Comparison of ENCODE assay signal across 21 cellular contexts in genomic region chr17:82565551-82565950, GRCh38. TPM values are rescaled to one million over a fixed set of nuclear protein-coding genes. Genes with fewer than 3 reads are reported as not detected.
A peak's percentile ranks its signal among the peaks of the same experiment; 100 is the strongest.
DNase-seq lines count a peak whose midpoint lies in the region; ATAC-seq, FAIRE-seq and TF ChIP-seq lines count a peak whose summit lies in the region.
"Had no signal": no experiment of that assay in that cellular context is flagged by ENCODE, and none has a peak within 500 bp of the region (broad histone marks: within the 10 kb centered on the region; RNA-seq: fewer than 3 reads in every experiment).

No MANE protein-coding gene starts in this region.

- H3K4me1 Mint-ChIP-seq in chondrocyte (ENCODE audit: low read depth) (peaks cover 54% of the 10 kb centered on the region), nephron (peaks cover 34% of the 10 kb centered on the region)

- 78% methylated on average over 1 of the region's 1 CpG for WGBS in HepG2 (ENCODE audit: low lambda C conversion rate)
- WGBS in right lobe of liver (ENCODE audit: insufficient coverage, low coverage, low lambda C conversion rate, missing lambda C conversion rate), result 17% methylated on average over 1 of the region's 1 CpG

- peaks cover 13% of the 10 kb centered on the region for H3K36me3 Mint-ChIP-seq in chondrocyte (ENCODE audit: low read depth)
- peaks cover 29% of the 10 kb centered on the region for H3K36me3 Mint-ChIP-seq in nephron (ENCODE audit: low read depth)

- FAIRE-seq in HepG2 (lab: Jason Lieb, UNC), result no peak
- FAIRE-seq: G401.6, GM19239 had no signal

- intact Hi-C loops in HepG2 (cut with micrococcal nuclease; ENCODE audit: unreplicated experiment), result no loop called here
- intact Hi-C loops in right lobe of liver (cut with DNase I), result no loop called here

- peaks cover 83% of the 10 kb centered on the region for H3K79me2 ChIP-seq in HepG2 (ENCODE audit: insufficient read depth, low read length)

- peak overlapping the region; percentile 74 for H3K27ac Mint-ChIP-seq in chondrocyte (ENCODE audit: unreplicated experiment)
- peak overlapping the region; percentile 40 to 73 (median 72) for H3K27ac Mint-ChIP-seq in nephron
- H3K27ac Mint-ChIP-seq: activated CD8-positive, alpha-beta T cell treated with anti-CD3 and anti-CD28 coated beads for 36 hours; effector memory CD8-positive, alpha-beta T cell had no signal

- ATAC-seq in HepG2, result no peak
- no peak for ATAC-seq in right lobe of liver
- ATAC-seq in GM18858 (IDR thresholded peaks at IDR 0.05; ENCODE audit: unreplicated experiment), result no peak
- ATAC-seq: activated CD8-positive, alpha-beta T cell treated with anti-CD3 and anti-CD28 coated beads for 36 hours; effector memory CD8-positive, alpha-beta T cell had no signal

- TF ChIP-seq EP300 in HepG2 (IDR thresholded peaks at IDR 0.05; ENCODE audit: low read depth in 2 of 2, low read length in 2 of 2) (no peak), HepG2 (CRISPR knock-in tag; IDR thresholded peaks at IDR 0.05; ENCODE audit: borderline replicate concordance) (no peak)

- no peaks in the 10 kb centered on the region for H3K27me3 ChIP-seq in HepG2 (ENCODE audit: control insufficient read depth in 1 of 2, insufficient read depth in 2 of 2, low read length in 2 of 2)
- no peaks in the 10 kb centered on the region for H3K27me3 ChIP-seq in right lobe of liver
- H3K27me3 ChIP-seq: uterus had no signal

- TF ChIP-seq CTCF in HepG2 (CRISPR knock-in tag; IDR thresholded peaks at IDR 0.05) (no peak), right lobe of liver (IDR thresholded peaks at IDR 0.05) (no peak), chondrocyte (IDR thresholded peaks at IDR 0.05) (no peak), nephron (IDR thresholded peaks at IDR 0.05; ENCODE audit: unreplicated experiment in 3 of 3) (no peak)

- H4K20me1 ChIP-seq in HepG2 (ENCODE audit: insufficient read depth, low read length), result peaks cover 37% of the 10 kb centered on the region; the same call in 1 of the 2 replicates

- in situ Hi-C loops in HepG2 (cut with HindIII; ENCODE audit: extremely low pct_ligation_motif_present, low pct_unique_long_range_greater_than_20kb), result no loop called here

- H3K27me3 Mint-ChIP-seq in chondrocyte (ENCODE audit: low read depth), result no peaks in the 10 kb centered on the region
- no peaks in the 10 kb centered on the region for H3K27me3 Mint-ChIP-seq in nephron (ENCODE audit: low read depth)
- H3K27me3 Mint-ChIP-seq: activated CD8-positive, alpha-beta T cell treated with anti-CD3 and anti-CD28 coated beads for 36 hours; central memory CD8-positive, alpha-beta T cell; effector memory CD8-positive, alpha-beta T cell had no signal

- no peak overlapping the region for H3K9ac ChIP-seq in HepG2 (ENCODE audit: insufficient read depth, low read depth, low read length)

- no peak overlapping the region for H2AFZ ChIP-seq in HepG2 (ENCODE audit: low read length)

- H3K4me3 Mint-ChIP-seq in chondrocyte (ENCODE audit: unreplicated experiment) (no peak overlapping the region), nephron (no peak overlapping the region)
- H3K4me3 Mint-ChIP-seq: activated CD8-positive, alpha-beta T cell treated with anti-CD3 and anti-CD28 coated beads for 36 hours; central memory CD8-positive, alpha-beta T cell; effector memory CD8-positive, alpha-beta T cell had no signal

- H3K9me3 Mint-ChIP-seq in chondrocyte (ENCODE audit: low read depth) (no peaks in the 10 kb centered on the region), nephron (no peaks in the 10 kb centered on the region)
- H3K9me3 Mint-ChIP-seq: activated CD8-positive, alpha-beta T cell treated with anti-CD3 and anti-CD28 coated beads for 36 hours; central memory CD8-positive, alpha-beta T cell; effector memory CD8-positive, alpha-beta T cell had no signal

- POLR2A ChIA-PET in HepG2 (lab: Yijun Ruan, JAX), result no interaction called here

- BruUV-seq in HepG2 (replicated peaks; lab: Mats Ljungman, UMichigan), result TSS peak; percentile 38

- peaks cover 99% of the 10 kb centered on the region for H3K4me1 ChIP-seq in HepG2 (ENCODE audit: insufficient read depth, low read length)
- H3K4me1 ChIP-seq in right lobe of liver, result peaks cover 2 to 52% (median 15%) of the 10 kb centered on the region in 4 donors

- CTCF ChIA-PET in HepG2 (lab: Yijun Ruan, JAX; ENCODE audit: low intra/inter-chr PET ratio, low total read pairs), result no interaction called here

- no peak overlapping the region for H3K4me3 ChIP-seq in HepG2 (replicated peaks in 1 of 3; ENCODE audit: insufficient read depth in 1 of 3, low read depth in 2 of 3, low read length in 3 of 3)
- H3K4me3 ChIP-seq in right lobe of liver, result no peak overlapping the region
- H3K4me3 ChIP-seq: uterus had no signal

- H3K27ac ChIP-seq in HepG2 (ENCODE audit: extremely low read length, insufficient read depth, low read length) (peak overlapping the region; percentile 20), right lobe of liver (no peak overlapping the region)
- H3K27ac ChIP-seq: RWPE1, uterus had no signal

- DNase-seq in HepG2 (ENCODE audit: low spot score) (no peak), right lobe of liver (no peak), chondrocyte (ENCODE audit: low spot score) (no peak), NCI-H1436 treated with DMSO at 0.1 percent for 48 hours (lab: John Stamatoyannopoulos, UW) (no peak), SHP77 (lab: John Stamatoyannopoulos, UW) (no peak), NCI-H510A treated with DMSO at 0.1 percent for 48 hours (lab: John Stamatoyannopoulos, UW) (no peak)
- DNase-seq: ACHN; activated CD8-positive, alpha-beta T cell treated with anti-CD3 and anti-CD28 coated beads for 36 hours; activated T-cell treated with anti-CD3 and anti-CD28 coated beads, Interleukin-2, amount 50 U/mL, for 1 hour; DMS 273 treated with DMSO at 0.1 percent for 48 hours; effector memory CD8-positive, alpha-beta T cell; NCI-H1105; NCI-H524; T1000; uterus had no signal

- H3K9me3 ChIP-seq in HepG2 (ENCODE audit: low read length), result no peaks in the 10 kb centered on the region
- no peaks in the 10 kb centered on the region for H3K9me3 ChIP-seq in right lobe of liver
- H3K9me3 ChIP-seq: uterus had no signal

- TF ChIP-seq POLR2A in HepG2 (IDR thresholded peaks at IDR 0.05; ENCODE audit: insufficient read depth in 1 of 2, low read depth in 2 of 2, low read length in 2 of 2) (no peak), right lobe of liver (IDR thresholded peaks at IDR 0.05) (no peak)

- H3K4me2 ChIP-seq in HepG2 (ENCODE audit: low read depth, low read length), result peak overlapping the region; percentile 52; the same call in 1 of the 2 replicates

- no peak for TF ChIP-seq RAD21 in HepG2 (CRISPR knock-in tag; IDR thresholded peaks at IDR 0.05)

- peaks cover 15 to 47% of the 10 kb centered on the region in 2 experiments for H3K36me3 ChIP-seq in HepG2 (replicated peaks in 1 of 2; ENCODE audit: control insufficient read depth in 1 of 2, insufficient read depth in 2 of 2, low read length in 2 of 2)
- peaks cover 0 to 20% (median 6%) of the 10 kb centered on the region in 4 donors for H3K36me3 ChIP-seq in right lobe of liver
- H3K36me3 ChIP-seq: uterus had no signal

TF ChIP-seq in HepG2, 621 proteins besides CTCF, POLR2A, EP300 and RAD21 (continues in another document):
- TF ChIP-seq, protein P1, sequence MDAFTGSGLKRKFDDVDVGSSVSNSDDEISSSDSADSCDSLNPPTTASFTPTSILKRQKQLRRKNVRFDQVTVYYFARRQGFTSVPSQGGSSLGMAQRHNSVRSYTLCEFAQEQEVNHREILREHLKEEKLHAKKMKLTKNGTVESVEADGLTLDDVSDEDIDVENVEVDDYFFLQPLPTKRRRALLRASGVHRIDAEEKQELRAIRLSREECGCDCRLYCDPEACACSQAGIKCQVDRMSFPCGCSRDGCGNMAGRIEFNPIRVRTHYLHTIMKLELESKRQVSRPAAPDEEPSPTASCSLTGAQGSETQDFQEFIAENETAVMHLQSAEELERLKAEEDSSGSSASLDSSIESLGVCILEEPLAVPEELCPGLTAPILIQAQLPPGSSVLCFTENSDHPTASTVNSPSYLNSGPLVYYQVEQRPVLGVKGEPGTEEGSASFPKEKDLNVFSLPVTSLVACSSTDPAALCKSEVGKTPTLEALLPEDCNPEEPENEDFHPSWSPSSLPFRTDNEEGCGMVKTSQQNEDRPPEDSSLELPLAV (CRISPR knock-in tag; conservative IDR thresholded peaks at IDR 0.05; ENCODE audit: low read depth), result no peak
- no peak for TF ChIP-seq ZMAT3 (CRISPR knock-in tag; conservative IDR thresholded peaks at IDR 0.05)

RNA-seq across cellular contexts. Expression of gene FOXK2, which starts 46.0 kb away (rescaled TPM):
- total RNA-seq in HepG2 (2016; rRNA removed; fragmentation: Illumina TruSeq; extraction: Trizol), result 47.7 and 67.2 TPM in 2 replicates
- total RNA-seq in HepG2 (2016; cell fraction: cytosol; rRNA removed; fragmentation: Illumina TruSeq; extraction: Trizol; ENCODE audit: low read depth), result 118 and 125 TPM in 2 replicates
- 39.3 and 64.3 TPM in 2 replicates for total RNA-seq in HepG2 (2016; cell fraction: insoluble cytoplasmic fraction; rRNA removed; fragmentation: Illumina TruSeq; extraction: Trizol)
- total RNA-seq in HepG2 (2016; cell fraction: membrane; rRNA removed; fragmentation: Illumina TruSeq; extraction: Trizol), result 103 and 104 TPM in 2 replicates
- 38.8 and 51.8 TPM in 2 replicates for total RNA-seq in HepG2 (2016; cell fraction: nucleus; rRNA removed; fragmentation: Illumina TruSeq; extraction: Trizol)
- 67.1 and 73.1 TPM in 2 replicates for polyA plus RNA-seq in HepG2 (2011; rRNA removed)
- polyA plus RNA-seq in HepG2 (2011; cell fraction: cytosol; rRNA removed), result 53.2 and 56.1 TPM in 2 replicates
- 50.7 and 52.2 TPM in 2 replicates for polyA plus RNA-seq in HepG2 (2011; cell fraction: nucleus; rRNA removed)
- polyA plus RNA-seq in HepG2 (2012), result 78.2 and 88.0 TPM in 2 replicates
- 38.6 and 41.3 TPM in 2 replicates for polyA plus RNA-seq in HepG2 (2016; cell fraction: cytosol; fragmentation: Illumina TruSeq; extraction: Trizol; ENCODE audit: low read depth)
- 59.9 and 75.2 TPM in 2 replicates for polyA plus RNA-seq in HepG2 (2016; cell fraction: insoluble cytoplasmic fraction; fragmentation: Illumina TruSeq; extraction: Trizol; ENCODE audit: low read depth)
- polyA plus RNA-seq in HepG2 (2016; cell fraction: membrane; fragmentation: Illumina TruSeq; extraction: Trizol; ENCODE audit: low read depth), result 80.8 and 99.2 TPM in 2 replicates
- polyA plus RNA-seq in HepG2 (2016; cell fraction: nucleus; fragmentation: Illumina TruSeq; extraction: Trizol; ENCODE audit: insufficient read depth, low read depth), result 80.4 and 81.2 TPM in 2 replicates
- 83.4 and 116 TPM in 2 replicates for polyA minus RNA-seq in HepG2 (2011; rRNA and poly(A)+ RNA removed; ENCODE audit: low replicate concordance)
- polyA minus RNA-seq in HepG2 (2011; cell fraction: cytosol; rRNA and poly(A)+ RNA removed), result 74.6 and 79.0 TPM in 2 replicates
- 55.5 and 74.1 TPM in 2 replicates for polyA minus RNA-seq in HepG2 (2011; cell fraction: nucleus; rRNA and poly(A)+ RNA removed)
- 10 to 100 TPM; 14.1 to 20.5 (median 16.1) TPM for total RNA-seq in right lobe of liver
- total RNA-seq in chondrocyte, result 47.6 to 49.5 TPM (median 49.4 TPM) in 3 replicates
